ENCODE assay signal across 32 cellular contexts in genomic region chrX:15244421-15244820, GRCh38. TPM values are rescaled to one million over a fixed set of nuclear protein-coding genes. Genes with fewer than 3 reads are reported as not detected.
"Had no signal": no experiment of that assay in that cellular context is flagged by ENCODE, and none has a peak within 500 bp of the region (broad histone marks: within the 10 kb centered on the region; RNA-seq: fewer than 3 reads in every experiment).

No MANE protein-coding gene starts in this region.

- H3K27me3 ChIP-seq: neural progenitor cell, ovary, right lobe of liver, sigmoid colon, suprapubic skin, thyroid gland, upper lobe of left lung, vagina had no signal

- H3K9ac ChIP-seq: neural progenitor cell, parathyroid adenoma had no signal

- H3K79me2 ChIP-seq: parathyroid adenoma had no signal

- H2AFZ ChIP-seq: neural progenitor cell, parathyroid adenoma had no signal

- H3K4me3 Mint-ChIP-seq: naive thymus-derived CD8-positive, alpha-beta T cell; natural killer cell treated with Interleukin-12 subunit alpha and Interleukin-12 subunit beta and Interleukin-15 and Interleukin-18, amount 100 ng/mL, for 72 hours; nephron progenitor cell; neural progenitor cell; stimulated activated effector memory CD8-positive, alpha-beta T cell treated with anti-CD3 and anti-CD28 coated beads, Interleukin-12 subunit alpha, Interleukin-12 subunit beta, amount 100 ng/mL, for 72 hours; stimulated activated naive CD8-positive, alpha-beta T cell treated with anti-CD3 and anti-CD28 coated beads, Interleukin-15, amount 100 ng/mL, for 72 hours had no signal

- H3K9me3 Mint-ChIP-seq: naive thymus-derived CD8-positive, alpha-beta T cell; natural killer cell treated with Interleukin-12 subunit alpha and Interleukin-12 subunit beta and Interleukin-15 and Interleukin-18, amount 100 ng/mL, for 72 hours; neural progenitor cell; stimulated activated effector memory CD8-positive, alpha-beta T cell treated with anti-CD3 and anti-CD28 coated beads, Interleukin-12 subunit alpha, Interleukin-12 subunit beta, amount 100 ng/mL, for 72 hours; stimulated activated naive CD8-positive, alpha-beta T cell treated with anti-CD3 and anti-CD28 coated beads, Interleukin-15, amount 100 ng/mL, for 72 hours had no signal

- H3K27ac ChIP-seq: neural progenitor cell, ovary, parathyroid adenoma, psoas muscle, right lobe of liver, sigmoid colon, suprapubic skin, thoracic aorta, thyroid gland, tibial nerve, upper lobe of left lung, vagina had no signal

- H3K36me3 Mint-ChIP-seq: naive thymus-derived CD8-positive, alpha-beta T cell; natural killer cell treated with Interleukin-12 subunit alpha and Interleukin-12 subunit beta and Interleukin-15 and Interleukin-18, amount 100 ng/mL, for 72 hours; neural progenitor cell had no signal

- H3K4me1 Mint-ChIP-seq: naive thymus-derived CD8-positive, alpha-beta T cell; nephron progenitor cell; neural progenitor cell; stimulated activated effector memory CD8-positive, alpha-beta T cell treated with anti-CD3 and anti-CD28 coated beads, Interleukin-12 subunit alpha, Interleukin-12 subunit beta, amount 100 ng/mL, for 72 hours; stimulated activated naive CD8-positive, alpha-beta T cell treated with anti-CD3 and anti-CD28 coated beads, Interleukin-15, amount 100 ng/mL, for 72 hours had no signal

- H3K27me3 Mint-ChIP-seq: naive thymus-derived CD8-positive, alpha-beta T cell; progenitor cell of endocrine pancreas; stimulated activated naive CD8-positive, alpha-beta T cell treated with anti-CD3 and anti-CD28 coated beads, Interleukin-15, amount 100 ng/mL, for 72 hours had no signal

- ATAC-seq: naive thymus-derived CD8-positive, alpha-beta T cell; natural killer cell treated with Interleukin-12 subunit alpha and Interleukin-12 subunit beta and Interleukin-15 and Interleukin-18, amount 100 ng/mL, for 72 hours; psoas muscle; right cardiac atrium; right lobe of liver; stimulated activated effector memory CD8-positive, alpha-beta T cell treated with anti-CD3 and anti-CD28 coated beads, Interleukin-12 subunit alpha, Interleukin-12 subunit beta, amount 100 ng/mL, for 72 hours; stimulated activated naive CD8-positive, alpha-beta T cell treated with anti-CD3 and anti-CD28 coated beads, Interleukin-15, amount 100 ng/mL, for 72 hours; stimulated activated naive CD8-positive, alpha-beta T cell treated with anti-CD3 and anti-CD28 coated beads, Interleukin-15, Interleukin-2, amounts not matched to agents 100 U/mL and 50 U/mL, for 24 hours had no signal

- FAIRE-seq: small intestine, urothelium cell line had no signal

- H3K4me2 ChIP-seq: neural progenitor cell had no signal

- H3K27ac Mint-ChIP-seq: naive thymus-derived CD8-positive, alpha-beta T cell; natural killer cell treated with Interleukin-12 subunit alpha and Interleukin-12 subunit beta and Interleukin-15 and Interleukin-18, amount 100 ng/mL, for 72 hours; nephron progenitor cell; neural progenitor cell; progenitor cell of endocrine pancreas; stimulated activated effector memory CD8-positive, alpha-beta T cell treated with anti-CD3 and anti-CD28 coated beads, Interleukin-12 subunit alpha, Interleukin-12 subunit beta, amount 100 ng/mL, for 72 hours; stimulated activated naive CD8-positive, alpha-beta T cell treated with anti-CD3 and anti-CD28 coated beads, Interleukin-15, amount 100 ng/mL, for 72 hours had no signal

- H3K4me1 ChIP-seq: neural progenitor cell, parathyroid adenoma, psoas muscle, right lobe of liver, sigmoid colon, suprapubic skin, thyroid gland, tibial nerve, upper lobe of left lung, vagina had no signal

- H3K36me3 ChIP-seq: neural progenitor cell, ovary, right lobe of liver, sigmoid colon, suprapubic skin, thoracic aorta, thyroid gland, tibial nerve, upper lobe of left lung, vagina had no signal

- H3K4me3 ChIP-seq: neural progenitor cell, ovary, psoas muscle, right lobe of liver, sigmoid colon, suprapubic skin, thoracic aorta, thyroid gland, tibial nerve, upper lobe of left lung, vagina had no signal

- H3K9me3 ChIP-seq: ovary, psoas muscle, right lobe of liver, sigmoid colon, suprapubic skin, thoracic aorta, thyroid gland, tibial nerve, upper lobe of left lung, vagina had no signal

- DNase-seq: naive thymus-derived CD8-positive, alpha-beta T cell; nephron progenitor cell; occipital lobe; ovary; posterior cingulate gyrus; psoas muscle; right cardiac atrium; right lobe of liver; sigmoid colon; small intestine; stimulated activated CD4-positive, alpha-beta T cell treated with anti-CD3 and anti-CD28 coated beads, Interleukin-15, amount 100 ng/mL, for 24 hours; stimulated activated CD4-positive, alpha-beta T cell treated with anti-CD3 and anti-CD28 coated beads, Interleukin-2, amount 100 ng/mL, for 24 hours; stimulated activated CD4-positive, alpha-beta T cell treated with anti-CD3 and anti-CD28 coated beads, Interleukin-2, amount 100 ng/mL, for 48 hours; stimulated activated CD4-positive, alpha-beta T cell treated with anti-CD3 and anti-CD28 coated beads, Interleukin-4, amount 100 ng/mL, for 24 hours; stimulated activated naive CD4-positive, alpha-beta T cell; stimulated activated naive CD8-positive, alpha-beta T cell treated with anti-CD3 and anti-CD28 coated beads, Interleukin-15, amount 100 ng/mL, for 72 hours; stimulated activated naive CD8-positive, alpha-beta T cell treated with anti-CD3 and anti-CD28 coated beads, Interleukin-15, Interleukin-2, amounts not matched to agents 100 U/mL and 50 U/mL, for 24 hours; substantia nigra; thyroid gland; trophoblast cell; upper lobe of left lung had no signal

RNA-seq across cellular contexts. Expression of gene ASB9, which starts 25.5 kb away (rescaled TPM):
- total RNA-seq: natural killer cell treated with Interleukin-12 subunit alpha and Interleukin-12 subunit beta and Interleukin-15 and Interleukin-18, amount 100 ng/mL, for 72 hours; osteoblast had no signal
